39 cellular contexts compared by ENCODE assay signal in the genomic region with DNA sequence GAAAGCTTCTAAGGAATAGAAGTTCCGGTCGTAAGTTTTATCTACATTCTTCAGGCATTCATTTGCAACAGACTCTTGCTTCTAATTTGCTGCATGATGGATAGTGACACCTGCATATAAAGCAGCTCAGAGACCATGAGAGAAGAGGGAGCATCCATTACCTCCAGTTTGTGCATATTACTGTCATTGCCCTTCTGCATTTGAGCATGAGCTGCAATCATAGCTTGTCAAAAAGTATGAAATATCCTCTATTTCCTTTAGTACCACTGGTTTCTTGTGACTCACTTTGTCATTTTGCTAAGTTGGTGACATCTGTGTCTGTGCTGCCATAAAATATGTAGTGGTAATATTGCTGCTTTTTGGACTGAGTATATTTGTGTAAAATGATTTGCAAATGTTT.
"Had no signal": no experiment of that assay in that cellular context is flagged by ENCODE, and none has a peak within 500 bp of the region (broad histone marks: within the 10 kb centered on the region; RNA-seq: fewer than 3 reads in every experiment).

No MANE protein-coding gene starts in this region.

- H3K27me3 ChIP-seq: adrenal gland, ascending aorta, body of pancreas, brain microvascular endothelial cell, breast epithelium, cardiac muscle cell had no signal

- H3K9me3 ChIP-seq: adrenal gland, body of pancreas had no signal

- ATAC-seq: activated naive CD4-positive, alpha-beta T cell treated with anti-CD3 and anti-CD28 coated beads, Interleukin-2, amount 50 U/mL, for 72 hours; activated naive CD8-positive, alpha-beta T cell treated with anti-CD3 and anti-CD28 coated beads, Interleukin-2, amount 50 U/mL, for 24 hours; activated T-cell treated with anti-CD3 and anti-CD28 coated beads, Interleukin-2, amount 50 U/mL, for 4 hours; activated T-cell treated with anti-CD3 and anti-CD28 coated beads, Interleukin-2, amount 50 U/mL, for 72 hours; activated T-helper 17 cell treated with anti-CD3 and anti-CD28 coated beads, Interleukin-2, amount 50 U/mL, for 72 hours; body of pancreas had no signal

- H3K36me3 Mint-ChIP-seq: activated naive CD4-positive, alpha-beta T cell treated with anti-CD3 and anti-CD28 coated beads, Interleukin-2, amount 10 ng/mL, durations not matched to agents 7 days and 5 days; activated naive CD4-positive, alpha-beta T cell treated with anti-CD3 and anti-CD28 coated beads, Interleukin-2, amount 50 U/mL, for 72 hours; activated naive CD8-positive, alpha-beta T cell; activated naive CD8-positive, alpha-beta T cell treated with anti-CD3 and anti-CD28 coated beads for 36 hours; activated naive CD8-positive, alpha-beta T cell treated with anti-CD3 and anti-CD28 coated beads, Interleukin-2, amount 10 ng/mL, durations not matched to agents 7 days and 5 days; brain had no signal

- H3K36me3 ChIP-seq: adrenal gland, ascending aorta, brain microvascular endothelial cell, breast epithelium, cardiac muscle cell had no signal

- FAIRE-seq: bronchial epithelial cell had no signal

- H3K27ac ChIP-seq: adrenal gland, body of pancreas, breast epithelium, cardiac muscle cell had no signal

- H3K27me3 Mint-ChIP-seq: activated naive CD4-positive, alpha-beta T cell treated with anti-CD3 and anti-CD28 coated beads, Interleukin-2, amount 10 ng/mL, durations not matched to agents 7 days and 5 days; activated naive CD4-positive, alpha-beta T cell treated with anti-CD3 and anti-CD28 coated beads, Interleukin-2, amount 50 U/mL, for 24 hours; activated naive CD8-positive, alpha-beta T cell treated with anti-CD3 and anti-CD28 coated beads, Interleukin-2, amount 10 ng/mL, durations not matched to agents 7 days and 5 days; activated naive CD8-positive, alpha-beta T cell treated with anti-CD3 and anti-CD28 coated beads, Interleukin-2, amount 50 U/mL, for 24 hours; activated T-helper 17 cell treated with anti-CD3 and anti-CD28 coated beads, Interleukin-2, amount 50 U/mL, for 72 hours; central memory CD8-positive, alpha-beta T cell had no signal

- H3K4me3 Mint-ChIP-seq: activated naive CD4-positive, alpha-beta T cell treated with anti-CD3 and anti-CD28 coated beads for 36 hours; activated naive CD4-positive, alpha-beta T cell treated with anti-CD3 and anti-CD28 coated beads, Interleukin-2, amount 10 ng/mL, durations not matched to agents 7 days and 5 days; activated naive CD4-positive, alpha-beta T cell treated with anti-CD3 and anti-CD28 coated beads, Interleukin-2, amount 50 U/mL, for 24 hours; activated naive CD8-positive, alpha-beta T cell; activated naive CD8-positive, alpha-beta T cell treated with anti-CD3 and anti-CD28 coated beads for 36 hours; activated naive CD8-positive, alpha-beta T cell treated with anti-CD3 and anti-CD28 coated beads, Interleukin-2, amount 10 ng/mL, durations not matched to agents 7 days and 5 days; activated naive CD8-positive, alpha-beta T cell treated with anti-CD3 and anti-CD28 coated beads, Interleukin-2, amount 50 U/mL, for 24 hours; activated T-cell treated with anti-CD3 and anti-CD28 coated beads, Interleukin-2, amount 50 U/mL, for 24 hours; activated T-cell treated with anti-CD3 and anti-CD28 coated beads, Interleukin-2, amount 50 U/mL, for 4 hours; activated T-cell treated with anti-CD3 and anti-CD28 coated beads, Interleukin-2, amount 50 U/mL, for 72 hours; activated T-helper 1 cell treated with anti-CD3 and anti-CD28 coated beads, Interleukin-12 subunit alpha, Interleukin-12 subunit beta, Interleukin-2, Interleukin-4 antibody, amounts not matched to agents 30 ng/mL and 10 ng/mL and 1 ng/mL, durations not matched to agents 14 hours and 24 hours and 36 hours; activated T-helper 17 cell treated with anti-CD3 and anti-CD28 coated beads, Interleukin-2, amount 50 U/mL, for 72 hours; brain; central memory CD8-positive, alpha-beta T cell had no signal

- H3K4me1 ChIP-seq: adrenal gland, breast epithelium had no signal

- H3K9me3 Mint-ChIP-seq: activated naive CD4-positive, alpha-beta T cell treated with anti-CD3 and anti-CD28 coated beads, Interleukin-2, amount 10 ng/mL, durations not matched to agents 7 days and 5 days; activated naive CD4-positive, alpha-beta T cell treated with anti-CD3 and anti-CD28 coated beads, Interleukin-2, amount 50 U/mL, for 24 hours; activated naive CD8-positive, alpha-beta T cell treated with anti-CD3 and anti-CD28 coated beads, Interleukin-2, amount 10 ng/mL, durations not matched to agents 7 days and 5 days; activated T-helper 1 cell treated with anti-CD3 and anti-CD28 coated beads, Interleukin-12 subunit alpha, Interleukin-12 subunit beta, Interleukin-2, Interleukin-4 antibody, amounts not matched to agents 30 ng/mL and 10 ng/mL and 1 ng/mL, durations not matched to agents 14 hours and 24 hours and 36 hours; activated T-helper 17 cell treated with anti-CD3 and anti-CD28 coated beads, Interleukin-2, amount 50 U/mL, for 72 hours; activated T-helper 2 cell treated with anti-CD3 and anti-CD28 coated beads, Interferon-gamma antibody, Interleukin-2, Interleukin-4, amounts not matched to agents 10 μg/mL and 5 μg/mL and 100 μg/mL, durations not matched to agents 14 hours and 24 hours and 36 hours had no signal

- H3K27ac Mint-ChIP-seq: activated naive CD4-positive, alpha-beta T cell treated with anti-CD3 and anti-CD28 coated beads for 36 hours; activated naive CD4-positive, alpha-beta T cell treated with anti-CD3 and anti-CD28 coated beads, Interleukin-2, amount 10 ng/mL, durations not matched to agents 7 days and 5 days; activated naive CD4-positive, alpha-beta T cell treated with anti-CD3 and anti-CD28 coated beads, Interleukin-2, amount 50 U/mL, for 24 hours; activated naive CD4-positive, alpha-beta T cell treated with anti-CD3 and anti-CD28 coated beads, Interleukin-2, amount 50 U/mL, for 72 hours; activated naive CD8-positive, alpha-beta T cell; activated naive CD8-positive, alpha-beta T cell treated with anti-CD3 and anti-CD28 coated beads for 36 hours; activated naive CD8-positive, alpha-beta T cell treated with anti-CD3 and anti-CD28 coated beads, Interleukin-2, amount 10 ng/mL, durations not matched to agents 7 days and 5 days; activated naive CD8-positive, alpha-beta T cell treated with anti-CD3 and anti-CD28 coated beads, Interleukin-2, amount 50 U/mL, for 24 hours; activated T-cell treated with anti-CD3 and anti-CD28 coated beads, Interleukin-2, amount 50 U/mL, for 24 hours; activated T-cell treated with anti-CD3 and anti-CD28 coated beads, Interleukin-2, amount 50 U/mL, for 72 hours; activated T-helper 1 cell treated with anti-CD3 and anti-CD28 coated beads, Interleukin-12 subunit alpha, Interleukin-12 subunit beta, Interleukin-2, Interleukin-4 antibody, amounts not matched to agents 30 ng/mL and 10 ng/mL and 1 ng/mL, durations not matched to agents 14 hours and 24 hours and 36 hours; activated T-helper 17 cell treated with anti-CD3 and anti-CD28 coated beads, Interleukin-2, amount 50 U/mL, for 72 hours; activated T-helper 2 cell treated with anti-CD3 and anti-CD28 coated beads, Interferon-gamma antibody, Interleukin-2, Interleukin-4, amounts not matched to agents 10 μg/mL and 5 μg/mL and 100 μg/mL, durations not matched to agents 14 hours and 24 hours and 36 hours; brain had no signal

- H3K4me3 ChIP-seq: adrenal gland, ascending aorta, body of pancreas, breast epithelium, cardiac muscle cell had no signal

- DNase-seq: activated effector memory CD4-positive, alpha-beta T cell treated with anti-CD3 and anti-CD28 coated beads, Interleukin-2, amount 50 U/mL, for 16 hours; activated effector memory CD4-positive, alpha-beta T cell treated with Interleukin-2 at 50 U/mL for 16 hours; activated gamma-delta T cell; activated gamma-delta T cell treated with Interleukin-2 at 50 U/mL for 16 hours; activated naive CD4-positive, alpha-beta T cell; activated naive CD4-positive, alpha-beta T cell treated with anti-CD3 and anti-CD28 coated beads for 36 hours; activated naive CD4-positive, alpha-beta T cell treated with anti-CD3 and anti-CD28 coated beads, Interleukin-2, amount 10 ng/mL, durations not matched to agents 7 days and 5 days; activated naive CD4-positive, alpha-beta T cell treated with anti-CD3 and anti-CD28 coated beads, Interleukin-2, amount 50 U/mL, for 16 hours; activated naive CD4-positive, alpha-beta T cell treated with Interleukin-2 at 50 U/mL for 16 hours; activated naive CD8-positive, alpha-beta T cell treated with anti-CD3 and anti-CD28 coated beads for 36 hours; activated naive CD8-positive, alpha-beta T cell treated with anti-CD3 and anti-CD28 coated beads, Interleukin-2, amount 10 ng/mL, durations not matched to agents 7 days and 5 days; activated naive CD8-positive, alpha-beta T cell treated with anti-CD3 and anti-CD28 coated beads, Interleukin-2, amount 50 U/mL, for 24 hours; activated T-cell treated with anti-CD3 and anti-CD28 coated beads, Interleukin-2, amount 50 U/mL, for 1 hour; activated T-cell treated with anti-CD3 and anti-CD28 coated beads, Interleukin-2, amount 50 U/mL, for 24 hours; activated T-cell treated with anti-CD3 and anti-CD28 coated beads, Interleukin-2, amount 50 U/mL, for 4 hours; activated T-cell treated with anti-CD3 and anti-CD28 coated beads, Interleukin-2, amount 50 U/mL, for 48 hours; activated T-cell treated with anti-CD3 and anti-CD28 coated beads, Interleukin-2, amount 50 U/mL, for 72 hours; adrenal gland; amniotic stem cell; amygdala; anterior cingulate cortex; aorta; body of pancreas; caudate nucleus; central memory CD4-positive, alpha-beta T cell; cerebellar nuclear complex had no signal

- H3K4me1 Mint-ChIP-seq: activated naive CD4-positive, alpha-beta T cell treated with anti-CD3 and anti-CD28 coated beads, Interleukin-2, amount 10 ng/mL, durations not matched to agents 7 days and 5 days; activated naive CD4-positive, alpha-beta T cell treated with anti-CD3 and anti-CD28 coated beads, Interleukin-2, amount 50 U/mL, for 24 hours; activated naive CD8-positive, alpha-beta T cell treated with anti-CD3 and anti-CD28 coated beads for 36 hours; activated naive CD8-positive, alpha-beta T cell treated with anti-CD3 and anti-CD28 coated beads, Interleukin-2, amount 10 ng/mL, durations not matched to agents 7 days and 5 days; activated naive CD8-positive, alpha-beta T cell treated with anti-CD3 and anti-CD28 coated beads, Interleukin-2, amount 50 U/mL, for 24 hours; activated T-helper 17 cell treated with anti-CD3 and anti-CD28 coated beads, Interleukin-2, amount 50 U/mL, for 72 hours; central memory CD8-positive, alpha-beta T cell had no signal
